In genomic region chr12:27711312-27711682, GRCh38 we compare ENCODE assay signal across 8 cellular contexts. TPM values are rescaled to one million over a fixed set of nuclear protein-coding genes. Genes with fewer than 3 reads are reported as not detected.
A peak's percentile ranks its signal among the peaks of the same experiment; 100 is the strongest.
DNase-seq lines count a peak whose midpoint lies in the region; ATAC-seq and TF ChIP-seq lines count a peak whose summit lies in the region.

No MANE protein-coding gene starts in this region.

- H3K27ac Mint-ChIP-seq in Calu3 (ENCODE audit: unreplicated experiment) = peak overlapping the region; percentile 94
- H3K27ac Mint-ChIP-seq in activated naive CD8-positive, alpha-beta T cell treated with anti-CD3 and anti-CD28 coated beads, Interleukin-2, amount 10 ng/mL, durations not matched to agents 7 days and 5 days = peak overlapping the region; percentile 96

- H3K9ac ChIP-seq in subcutaneous abdominal adipose tissue (ENCODE audit: low read length in 5 of 5) = peak overlapping the region; percentile 86 to 99 (median 97)

- intact Hi-C loops in Calu3 (cut with micrococcal nuclease; ENCODE audit: unreplicated experiment) = no loop called here

- H3K9me3 Mint-ChIP-seq in Calu3 (ENCODE audit: low read depth, unreplicated experiment) = no peaks in the 10 kb centered on the region
- H3K9me3 Mint-ChIP-seq in activated naive CD8-positive, alpha-beta T cell treated with anti-CD3 and anti-CD28 coated beads, Interleukin-2, amount 10 ng/mL, durations not matched to agents 7 days and 5 days = no peaks in the 10 kb centered on the region

- H3K27me3 ChIP-seq in subcutaneous abdominal adipose tissue (ENCODE audit: control insufficient read depth in 5 of 5, insufficient read depth in 4 of 5, low read length in 5 of 5) = no peaks in the 10 kb centered on the region

- H3K27me3 Mint-ChIP-seq in Calu3 (ENCODE audit: unreplicated experiment) = no peaks in the 10 kb centered on the region
- H3K27me3 Mint-ChIP-seq in activated naive CD8-positive, alpha-beta T cell treated with anti-CD3 and anti-CD28 coated beads, Interleukin-2, amount 10 ng/mL, durations not matched to agents 7 days and 5 days = peaks cover 3% of the 10 kb centered on the region

- peak; percentile 9 for ATAC-seq in GM21423 (IDR thresholded peaks at IDR 0.05; ENCODE audit: unreplicated experiment)
- ATAC-seq in activated naive CD8-positive, alpha-beta T cell treated with anti-CD3 and anti-CD28 coated beads, Interleukin-2, amount 10 ng/mL, durations not matched to agents 7 days and 5 days (ENCODE audit: low read depth) = peak; percentile 10

- peak overlapping the region; percentile 85 to 99 (median 98) for H3K4me3 ChIP-seq in subcutaneous abdominal adipose tissue (ENCODE audit: low read depth in 1 of 5, low read length in 5 of 5)

- DNase-seq in Calu3 (peak; percentile 5), NCI-H1105 treated with DMSO at 0.1 percent for 48 hours (lab: John Stamatoyannopoulos, UW) (peak; percentile 52), iris pigment epithelial cell (ENCODE audit: low read depth) (peak; percentile 23), NCI-H1930 (lab: John Stamatoyannopoulos, UW) (no peak), GOT3 (lab: John Stamatoyannopoulos, UW) (no peak)
- DNase-seq in activated naive CD8-positive, alpha-beta T cell treated with anti-CD3 and anti-CD28 coated beads, Interleukin-2, amount 10 ng/mL, durations not matched to agents 7 days and 5 days = no peak

- peak overlapping the region; percentile 99 for H3K4me3 Mint-ChIP-seq in Calu3 (ENCODE audit: low read depth, unreplicated experiment)
- peak overlapping the region; percentile 96 for H3K4me3 Mint-ChIP-seq in activated naive CD8-positive, alpha-beta T cell treated with anti-CD3 and anti-CD28 coated beads, Interleukin-2, amount 10 ng/mL, durations not matched to agents 7 days and 5 days

- peaks cover 24% of the 10 kb centered on the region for H3K36me3 Mint-ChIP-seq in Calu3 (ENCODE audit: insufficient read depth, unreplicated experiment)
- H3K36me3 Mint-ChIP-seq in activated naive CD8-positive, alpha-beta T cell treated with anti-CD3 and anti-CD28 coated beads, Interleukin-2, amount 10 ng/mL, durations not matched to agents 7 days and 5 days = peaks cover 11% of the 10 kb centered on the region

- CTCF ChIA-PET in Calu3 (lab: Charles Lee) = interaction anchor here (0.6 kb wide), 1 partner anchor 16 kb away, joined by 4 read pairs; no protein-coding TSS in a partner anchor

- H3K4me1 Mint-ChIP-seq in Calu3 (ENCODE audit: low read depth, unreplicated experiment) = peaks cover 26% of the 10 kb centered on the region
- H3K4me1 Mint-ChIP-seq in activated naive CD8-positive, alpha-beta T cell treated with anti-CD3 and anti-CD28 coated beads, Interleukin-2, amount 10 ng/mL, durations not matched to agents 7 days and 5 days = peaks cover 24% of the 10 kb centered on the region

- BruUV-seq in Calu3 (replicated peaks; lab: Mats Ljungman, UMichigan) = no TSS peak

- peaks cover 0 to 23% (median 17%) of the 10 kb centered on the region in 5 donors for H3K4me1 ChIP-seq in subcutaneous abdominal adipose tissue (ENCODE audit: control insufficient read depth in 5 of 5, insufficient read depth in 5 of 5, low read length in 5 of 5)

- POLR2A ChIA-PET in activated naive CD8-positive, alpha-beta T cell treated with anti-CD3 and anti-CD28 coated beads, Interleukin-2, amount 10 ng/mL, durations not matched to agents 7 days and 5 days (lab: Charles Lee) = interaction anchor here (0.7 to 1.7 kb wide), 2 partner anchors 10 to 69 kb away, joined by 4 to 5 read pairs; partner anchors contain the start of genes KLHL42 and MANSC4

- peaks cover 2 to 9% (median 7%) of the 10 kb centered on the region in 5 donors for H3K36me3 ChIP-seq in subcutaneous abdominal adipose tissue (ENCODE audit: control insufficient read depth in 5 of 5, insufficient read depth in 5 of 5, low read length in 5 of 5)

- H3K27ac ChIP-seq in subcutaneous abdominal adipose tissue (ENCODE audit: low read depth, low read length) = peak overlapping the region; percentile 91

- no peak for TF ChIP-seq CTCF in Calu3 (IDR thresholded peaks at IDR 0.05; ENCODE audit: unreplicated experiment)

- no peaks in the 10 kb centered on the region for H3K9me3 ChIP-seq in subcutaneous abdominal adipose tissue (ENCODE audit: control insufficient read depth in 5 of 5, low read length in 5 of 5)

RNA-seq across cellular contexts. Expression of gene MRPS35, which starts 0.7 kb away (rescaled TPM):
- total RNA-seq in Calu3 (2022) = 70.5 and 74.7 TPM in 2 replicates
- total RNA-seq in activated naive CD8-positive, alpha-beta T cell treated with anti-CD3 and anti-CD28 coated beads, Interleukin-2, amount 10 ng/mL, durations not matched to agents 7 days and 5 days = 10 to 100 TPM; 31.5 to 31.9 TPM

RNA-seq across cellular contexts. Expression of gene REP15, which starts 15.1 kb away (rescaled TPM):
- 0.78 and 0.83 TPM in 2 replicates for total RNA-seq in Calu3 (2022)
- total RNA-seq in activated naive CD8-positive, alpha-beta T cell treated with anti-CD3 and anti-CD28 coated beads, Interleukin-2, amount 10 ng/mL, durations not matched to agents 7 days and 5 days = under 1 TPM in 1 of 2 experiments, not detected in 1; 0.28 TPM

Comparison
In these comparisons a context has a peak if more than half of its experiments do, and no peak if none do; other contexts are left out.
1. DNase-seq: peak in Calu3 (single experiment), NCI-H1105 treated with DMSO at 0.1 percent for 48 hours (single experiment) and iris pigment epithelial cell (single experiment); none in activated naive CD8-positive, alpha-beta T cell treated with anti-CD3 and anti-CD28 coated beads, Interleukin-2, amount 10 ng/mL, durations not matched to agents 7 days and 5 days (single experiment), NCI-H1930 (0 of 2) and GOT3 (single experiment).